ENCODE assay signal across 1 cellular context in the genomic region with DNA sequence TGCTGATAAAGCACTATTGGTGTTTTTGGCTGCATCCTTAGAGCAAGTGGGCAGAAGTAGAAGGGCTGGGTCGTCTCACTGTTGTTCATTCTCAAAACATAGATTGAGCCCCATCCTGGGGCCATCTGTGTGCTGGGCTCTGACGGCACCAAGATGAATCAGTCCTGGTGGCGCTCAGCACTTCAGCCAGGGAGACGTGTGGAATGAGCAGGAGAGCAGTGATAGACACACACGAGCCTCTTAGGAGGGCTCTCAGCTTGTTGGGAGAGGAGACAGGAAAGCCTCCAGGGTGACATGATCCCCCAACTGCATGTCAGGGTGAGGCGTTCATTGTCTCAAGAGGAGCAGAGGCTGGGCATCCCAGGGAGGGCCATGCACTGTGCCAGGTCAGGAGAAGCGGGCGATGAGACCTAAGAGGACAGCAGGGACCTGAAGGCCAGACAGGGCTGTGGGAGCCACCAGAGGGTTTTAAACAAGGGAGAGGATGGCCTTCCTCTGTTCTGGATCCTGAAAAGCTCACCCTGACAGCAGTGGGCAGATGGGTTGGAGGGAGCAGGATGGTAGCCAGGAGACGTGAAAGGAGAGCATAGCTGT.
TF ChIP-seq lines count a peak whose summit lies in the region.

No MANE protein-coding gene starts in this region.

TF ChIP-seq in A549, 52 proteins besides CTCF, POLR2A, EP300 and RAD21:
- TF ChIP-seq ZC3H11A (IDR thresholded peaks at IDR 0.05) = no peak
- peak; percentile 23 for TF ChIP-seq MAFK (IDR thresholded peaks at IDR 0.05; ENCODE audit: partially characterized antibody)
TF ChIP-seq in A549: peak in this region for 1.
